33 cellular contexts compared by ENCODE assay signal in genomic region chr1:157418231-157418630, GRCh38.
A peak's percentile ranks its signal among the peaks of the same experiment; 100 is the strongest.
DNase-seq lines count a peak whose midpoint lies in the region; ATAC-seq and TF ChIP-seq lines count a peak whose summit lies in the region.
"Had no signal": no experiment of that assay in that cellular context is flagged by ENCODE, and none has a peak within 500 bp of the region (broad histone marks: within the 10 kb centered on the region; RNA-seq: fewer than 3 reads in every experiment).

No MANE protein-coding gene starts in this region.

- no peak overlapping the region for H3K4me3 Mint-ChIP-seq in neural crest cell
- no peak overlapping the region for H3K4me3 Mint-ChIP-seq in stimulated activated memory B cell treated with anti-CD40 and anti-IgM and Interleukin-4, amounts not matched to agents 10 μg/mL and 1 μg/mL and 100 μg/mL, for 72 hours
- H3K4me3 Mint-ChIP-seq in glutamatergic neuron (ENCODE audit: unreplicated experiment) = no peak overlapping the region
- H3K4me3 Mint-ChIP-seq: B cell; CD14-positive monocyte; CD4-positive, alpha-beta memory T cell; CD4-positive, alpha-beta T cell; CD4-positive, CD25-positive, alpha-beta regulatory T cell; CD8-positive, alpha-beta memory T cell; CD8-positive, alpha-beta T cell had no signal

- H3K36me3 ChIP-seq in esophagus muscularis mucosa = no peaks in the 10 kb centered on the region
- H3K36me3 ChIP-seq: BE2C; BLaER1; BLaER1 treated with 17β-estradiol and CSF1 and Interleukin-3, amounts not matched to agents 10 nM and 100 nM had no signal

- intact Hi-C loops in esophagus muscularis mucosa (cut with DNase I) (no loop called here), right cardiac atrium (cut with DNase I) (no loop called here)

- peak; percentile 91 for DNase-seq in esophagus muscularis mucosa (ENCODE audit: extremely low spot score)
- DNase-seq in neural crest cell (ENCODE audit: low read depth, low spot score) = no peak
- no peak for DNase-seq in right cardiac atrium
- DNase-seq in glutamatergic neuron = no peak
- DNase-seq: 8988T; ACHN; AML-193; BE2C; C1 segment of cervical spinal cord; Caco-2; Calu3; CD4-positive, alpha-beta memory T cell; CD4-positive, alpha-beta T cell; CD4-positive, CD25-positive, alpha-beta regulatory T cell; CD8-positive, alpha-beta memory T cell; CD8-positive, alpha-beta T cell; COR-L47; DMS 273 treated with DMSO at 0.1 percent for 48 hours; DMS153; DMS53; DMS79; DMS79 treated with DMSO at 0.1 percent for 48 hours; DND-41; EL had no signal

- H3K4me3 ChIP-seq in esophagus muscularis mucosa (no peak overlapping the region), right cardiac atrium (ENCODE audit: low read length) (no peak overlapping the region)
- H3K4me3 ChIP-seq: A549; BLaER1; BLaER1 treated with 17β-estradiol and CSF1 and Interleukin-3, amounts not matched to agents 10 nM and 100 nM had no signal

- ATAC-seq in stimulated activated memory B cell treated with anti-CD40 and anti-IgM and Interleukin-4, amounts not matched to agents 10 μg/mL and 1 μg/mL and 100 μg/mL, for 72 hours = peak; percentile 21
- ATAC-seq in GM19324 (IDR thresholded peaks at IDR 0.05; ENCODE audit: low FRiP score, unreplicated experiment) (no peak), right cardiac atrium (no peak)
- ATAC-seq: A549; CD8-positive, alpha-beta T cell had no signal

- TF ChIP-seq EP300 in esophagus muscularis mucosa (IDR thresholded peaks at IDR 0.05) = no peak

- H3K4me1 Mint-ChIP-seq in neural crest cell = no peaks in the 10 kb centered on the region
- no peaks in the 10 kb centered on the region for H3K4me1 Mint-ChIP-seq in stimulated activated memory B cell treated with anti-CD40 and anti-IgM and Interleukin-4, amounts not matched to agents 10 μg/mL and 1 μg/mL and 100 μg/mL, for 72 hours
- no peaks in the 10 kb centered on the region for H3K4me1 Mint-ChIP-seq in glutamatergic neuron (ENCODE audit: low read depth, unreplicated experiment)
- H3K4me1 Mint-ChIP-seq: B cell; CD14-positive monocyte; CD4-positive, alpha-beta memory T cell; CD4-positive, CD25-positive, alpha-beta regulatory T cell; CD8-positive, alpha-beta memory T cell had no signal

- H3K4me1 ChIP-seq in esophagus muscularis mucosa (no peaks in the 10 kb centered on the region), right cardiac atrium (ENCODE audit: control insufficient read depth, insufficient read depth, low read length) (no peaks in the 10 kb centered on the region)
- H3K4me1 ChIP-seq: A549; BE2C; BLaER1; BLaER1 treated with 17β-estradiol and CSF1 and Interleukin-3, amounts not matched to agents 10 nM and 100 nM; Caco-2 had no signal

- H3K27me3 ChIP-seq in esophagus muscularis mucosa = peaks cover 0 to 7% (median 0%) of the 10 kb centered on the region in 4 donors
- no peaks in the 10 kb centered on the region for H3K27me3 ChIP-seq in right cardiac atrium (ENCODE audit: control insufficient read depth, insufficient read depth)
- H3K27me3 ChIP-seq: BE2C; BLaER1; BLaER1 treated with 17β-estradiol and CSF1 and Interleukin-3, amounts not matched to agents 10 nM and 100 nM had no signal

- no peaks in the 10 kb centered on the region for H3K9me3 ChIP-seq in esophagus muscularis mucosa
- no peaks in the 10 kb centered on the region for H3K9me3 ChIP-seq in right cardiac atrium (ENCODE audit: control insufficient read depth, low read length)
- H3K9me3 ChIP-seq: A549, BE2C, BLaER1, Caco-2 had no signal

- H3K36me3 Mint-ChIP-seq in neural crest cell (ENCODE audit: low read depth) (no peaks in the 10 kb centered on the region), glutamatergic neuron (ENCODE audit: unreplicated experiment) (no peaks in the 10 kb centered on the region)
- no peaks in the 10 kb centered on the region for H3K36me3 Mint-ChIP-seq in stimulated activated memory B cell treated with anti-CD40 and anti-IgM and Interleukin-4, amounts not matched to agents 10 μg/mL and 1 μg/mL and 100 μg/mL, for 72 hours
- H3K36me3 Mint-ChIP-seq: CD14-positive monocyte; CD4-positive, alpha-beta memory T cell; CD4-positive, CD25-positive, alpha-beta regulatory T cell; CD8-positive, alpha-beta memory T cell; CD8-positive, alpha-beta T cell had no signal

- 100% methylated on average over 1 of the region's 1 CpG for WGBS in esophagus muscularis mucosa
- 93% methylated on average over 1 of the region's 1 CpG for whole genome bisulfite sequencing in right cardiac atrium

- H3K27ac Mint-ChIP-seq in neural crest cell (ENCODE audit: unreplicated experiment) (peak overlapping the region; percentile 48), glutamatergic neuron (ENCODE audit: unreplicated experiment) (no peak overlapping the region)
- H3K27ac Mint-ChIP-seq in stimulated activated memory B cell treated with anti-CD40 and anti-IgM and Interleukin-4, amounts not matched to agents 10 μg/mL and 1 μg/mL and 100 μg/mL, for 72 hours = no peak overlapping the region
- H3K27ac Mint-ChIP-seq: B cell; CD4-positive, alpha-beta memory T cell; CD4-positive, alpha-beta T cell; CD4-positive, CD25-positive, alpha-beta regulatory T cell; CD8-positive, alpha-beta memory T cell; CD8-positive, alpha-beta T cell had no signal

- no peak for TF ChIP-seq POLR2A in esophagus muscularis mucosa (IDR thresholded peaks at IDR 0.05; ENCODE audit: low read depth)

- H3K27me3 Mint-ChIP-seq in neural crest cell (ENCODE audit: low read depth) (peaks cover 9% of the 10 kb centered on the region), glutamatergic neuron (ENCODE audit: unreplicated experiment) (peaks cover 2% of the 10 kb centered on the region)
- H3K27me3 Mint-ChIP-seq in stimulated activated memory B cell treated with anti-CD40 and anti-IgM and Interleukin-4, amounts not matched to agents 10 μg/mL and 1 μg/mL and 100 μg/mL, for 72 hours = peaks cover 33% of the 10 kb centered on the region

- H3K9me3 Mint-ChIP-seq in neural crest cell (peaks cover 2% of the 10 kb centered on the region), glutamatergic neuron (ENCODE audit: unreplicated experiment) (peaks cover 2% of the 10 kb centered on the region)
- H3K9me3 Mint-ChIP-seq in stimulated activated memory B cell treated with anti-CD40 and anti-IgM and Interleukin-4, amounts not matched to agents 10 μg/mL and 1 μg/mL and 100 μg/mL, for 72 hours = no peaks in the 10 kb centered on the region
- H3K9me3 Mint-ChIP-seq: CD14-positive monocyte; CD4-positive, alpha-beta memory T cell; CD4-positive, alpha-beta T cell; CD8-positive, alpha-beta memory T cell; CD8-positive, alpha-beta T cell had no signal

- H3K27ac ChIP-seq in esophagus muscularis mucosa (replicated peaks in 1 of 4) (no peak overlapping the region), right cardiac atrium (ENCODE audit: low read length) (no peak overlapping the region)
- H3K27ac ChIP-seq: 22Rv1; A549; BLaER1; BLaER1 treated with 17β-estradiol and CSF1 and Interleukin-3, amounts not matched to agents 10 nM and 100 nM; C4-2B had no signal

- TF ChIP-seq CTCF in esophagus muscularis mucosa (IDR thresholded peaks at IDR 0.05) (no peak), neural crest cell (conservative IDR thresholded peaks at IDR 0.05) (no peak), glutamatergic neuron (IDR thresholded peaks at IDR 0.05; ENCODE audit: partially characterized antibody, unreplicated experiment) (no peak)
